In genomic region chr4:182303847-182304246, GRCh38 we compare ENCODE assay signal across 26 cellular contexts.
DNase-seq lines count a peak whose midpoint lies in the region; ATAC-seq, FAIRE-seq and TF ChIP-seq lines count a peak whose summit lies in the region.
"Had no signal": no experiment of that assay in that cellular context is flagged by ENCODE, and none has a peak within 500 bp of the region (broad histone marks: within the 10 kb centered on the region; RNA-seq: fewer than 3 reads in every experiment).

No MANE protein-coding gene starts in this region.

- no peaks in the 10 kb centered on the region for H3K36me3 ChIP-seq in K562 (ENCODE audit: control insufficient read depth, insufficient read depth, low read length)
- H3K36me3 ChIP-seq: BE2C, BLaER1 had no signal

- no peaks in the 10 kb centered on the region for H3K4me1 Mint-ChIP-seq in activated naive CD4-positive, alpha-beta T cell treated with anti-CD3 and anti-CD28 coated beads for 36 hours (ENCODE audit: low read depth)
- H3K4me1 Mint-ChIP-seq in H9, result peaks cover 6 to 8% of the 10 kb centered on the region in 2 experiments; a peak in 3 of 4 replicates
- no peaks in the 10 kb centered on the region for H3K4me1 Mint-ChIP-seq in T-cell
- H3K4me1 Mint-ChIP-seq: CD14-positive monocyte; CD4-positive, alpha-beta memory T cell; CD4-positive, CD25-positive, alpha-beta regulatory T cell; CD8-positive, alpha-beta memory T cell had no signal

- H3K27ac ChIP-seq in A549 (no peak overlapping the region), K562 (ENCODE audit: extremely low read depth, low read depth, low read length) (no peak overlapping the region), H9 (ENCODE audit: insufficient read length, low read depth, low read length) (no peak overlapping the region)
- H3K27ac ChIP-seq: 22Rv1, BLaER1 had no signal

- H3K9me3 ChIP-seq in A549 (no peaks in the 10 kb centered on the region), K562 (replicated peaks; ENCODE audit: control insufficient read depth, insufficient read depth, low read depth, low read length) (no peaks in the 10 kb centered on the region), H9 (ENCODE audit: control insufficient read depth, low read depth, low read length) (no peaks in the 10 kb centered on the region)
- H3K9me3 ChIP-seq: BE2C, BLaER1 had no signal

- no peak overlapping the region for H2BK20ac ChIP-seq in H9 (ENCODE audit: low read depth, low read length, poor library complexity, severe bottlenecking)

- H3K9ac ChIP-seq in K562 (ENCODE audit: insufficient read depth in 1 of 2, low read depth in 2 of 2, low read length in 2 of 2), result no peak overlapping the region
- H3K9ac ChIP-seq in H9 (ENCODE audit: extremely low read depth, insufficient read length, low read length), result no peak overlapping the region
- H3K9ac ChIP-seq: BLaER1 had no signal

- H2AK5ac ChIP-seq in H9 (ENCODE audit: insufficient read length, low read length), result no peak overlapping the region

- TF ChIP-seq RAD21 in A549 (conservative IDR thresholded peaks at IDR 0.05 in 1 of 2, IDR thresholded peaks at IDR 0.05 in 1 of 2) (no peak), K562 (CRISPR knock-in tag; conservative IDR thresholded peaks at IDR 0.05 in 1 of 2, IDR thresholded peaks at IDR 0.05 in 1 of 2) (no peak)

- H3T11ph ChIP-seq in H9 (ENCODE audit: low read length), result no peak overlapping the region

- no TSS peak for BruUV-seq in K562 (replicated peaks; lab: Mats Ljungman, UMichigan)

- H4K91ac ChIP-seq in H9 (ENCODE audit: insufficient read length, low read depth, low read length), result no peak overlapping the region

- H2AFZ ChIP-seq in K562 (ENCODE audit: low read depth, low read length), result no peak overlapping the region
- no peak overlapping the region for H2AFZ ChIP-seq in H9 (ENCODE audit: low read length)

- H3K56ac ChIP-seq in H9 (ENCODE audit: insufficient read length, low read depth, low read length), result no peak overlapping the region

- no peak overlapping the region for H2BK15ac ChIP-seq in H9 (ENCODE audit: low read depth, low read length)

- peak overlapping the region; percentile 41 for H3K27ac Mint-ChIP-seq in activated naive CD4-positive, alpha-beta T cell treated with anti-CD3 and anti-CD28 coated beads for 36 hours
- H3K27ac Mint-ChIP-seq in H9 (no peak overlapping the region), T-cell (no peak overlapping the region)
- H3K27ac Mint-ChIP-seq: CD14-positive monocyte; CD4-positive, alpha-beta memory T cell; CD4-positive, CD25-positive, alpha-beta regulatory T cell; CD8-positive, alpha-beta memory T cell had no signal

- no peak for DNase-seq in activated naive CD4-positive, alpha-beta T cell treated with anti-CD3 and anti-CD28 coated beads for 36 hours
- no peak for DNase-seq in activated naive CD4-positive, alpha-beta T cell treated with anti-CD3 and anti-CD28 coated beads, Interleukin-2, amount 50 U/mL, for 16 hours
- DNase-seq in A549 (ENCODE audit: low read depth in 1 of 2, low spot score in 1 of 2) (no peak), K562 (ENCODE audit: extremely low read depth in 1 of 4, low spot score in 3 of 4) (no peak), H9 (no peak), T-cell (no peak)
- DNase-seq: ACHN; BE2C; C1 segment of cervical spinal cord; CD4-positive, alpha-beta memory T cell; CD4-positive, CD25-positive, alpha-beta regulatory T cell; CD8-positive, alpha-beta memory T cell; COR-L47; DMS 273 treated with DMSO at 0.1 percent for 48 hours; DMS153; DMS53; DMS79; DND-41; EL; GDM1 had no signal

- H3K79me1 ChIP-seq in H9 (ENCODE audit: insufficient read depth, low read depth, low read length, poor library complexity, severe bottlenecking), result no peaks in the 10 kb centered on the region

- no peak for TF ChIP-seq CTCF in A549 (IDR thresholded peaks at IDR 0.05)
- no peak for TF ChIP-seq CTCF in K562 (IDR thresholded peaks at IDR 0.05 in 2 of 3, conservative IDR thresholded peaks at IDR 0.05 in 1 of 3; ENCODE audit: insufficient read depth in 2 of 3, low read depth in 1 of 3, low read length in 3 of 3)
- TF ChIP-seq CTCF in H9 (conservative IDR thresholded peaks at IDR 0.05), result no peak

- no peak overlapping the region for H4K8ac ChIP-seq in H9 (replicated peaks; ENCODE audit: insufficient read length, low read depth, low read length)

- 54% methylated on average over 5 of the region's 5 CpGs for WGBS in A549 (ENCODE audit: missing lambda C conversion rate)
- WGBS in K562 (ENCODE audit: insufficient coverage, low coverage, missing lambda C conversion rate), result 0% methylated on average over 5 of the region's 5 CpGs
- no CpG with 5 or more reads among the region's 5 CpGs for WGBS in H9 (ENCODE audit: extremely low coverage, insufficient read length, low lambda C conversion rate)

- peaks cover 1% of the 10 kb centered on the region for H3K27me3 Mint-ChIP-seq in activated naive CD4-positive, alpha-beta T cell treated with anti-CD3 and anti-CD28 coated beads for 36 hours (ENCODE audit: low read depth)
- no peaks in the 10 kb centered on the region for H3K27me3 Mint-ChIP-seq in H9 (ENCODE audit: low read depth)
- peaks cover 0 to 6% of the 10 kb centered on the region in 2 donors for H3K27me3 Mint-ChIP-seq in T-cell
- H3K27me3 Mint-ChIP-seq: CD4-positive, alpha-beta memory T cell; CD4-positive, CD25-positive, alpha-beta regulatory T cell; CD8-positive, alpha-beta memory T cell had no signal

- ATAC-seq in A549 (no peak), K562 (no peak), T-cell (replicated peaks in 1 of 4) (no peak)
- ATAC-seq: GM12878 had no signal

- POLR2A ChIA-PET in A549 (lab: Yijun Ruan, JAX) (no interaction called here), K562 (lab: Yijun Ruan, JAX) (no interaction called here), T-cell (lab: Charles Lee) (no interaction called here)

- no peak overlapping the region for H3K4me3 Mint-ChIP-seq in activated naive CD4-positive, alpha-beta T cell treated with anti-CD3 and anti-CD28 coated beads for 36 hours
- H3K4me3 Mint-ChIP-seq in H9 (no peak overlapping the region; a peak in 1 of 5 replicates), T-cell (no peak overlapping the region)
- H3K4me3 Mint-ChIP-seq: CD14-positive monocyte; CD4-positive, alpha-beta memory T cell; CD4-positive, CD25-positive, alpha-beta regulatory T cell; CD8-positive, alpha-beta memory T cell had no signal

- CTCF ChIA-PET in activated naive CD4-positive, alpha-beta T cell treated with anti-CD3 and anti-CD28 coated beads for 36 hours (lab: Charles Lee), result interaction anchor here (0.7 kb wide), 1 partner anchor 16 kb away, joined by 4 read pairs; no protein-coding TSS in a partner anchor
- CTCF ChIA-PET in A549 (lab: Yijun Ruan, JAX), result no interaction called here
- CTCF ChIA-PET in K562 (lab: Yijun Ruan, JAX; ENCODE audit: low intra/inter-chr PET ratio), result no interaction called here
- CTCF ChIA-PET in T-cell (lab: Charles Lee), result interaction anchor here in 1 of 2 donors (0.6 kb wide), 1 partner anchor 39 kb away, joined by 3 read pairs; no protein-coding TSS in a partner anchor

- H3K4me2 ChIP-seq in A549 (no peak overlapping the region), K562 (ENCODE audit: insufficient read depth, low read length) (no peak overlapping the region), H9 (ENCODE audit: insufficient read depth, insufficient read length, low read length) (no peak overlapping the region)
- H3K4me2 ChIP-seq: BLaER1 had no signal

- H2BK120ac ChIP-seq in H9 (ENCODE audit: low read depth, low read length, poor library complexity, severe bottlenecking), result no peak overlapping the region

- no peak overlapping the region for H2BK12ac ChIP-seq in H9 (ENCODE audit: insufficient read length, low read depth, low read length)

- in situ Hi-C loops in K562 (cut with MboI), result no loop called here

- intact Hi-C loops in activated naive CD4-positive, alpha-beta T cell treated with anti-CD3 and anti-CD28 coated beads for 36 hours (cut with micrococcal nuclease), result no loop called here
- intact Hi-C loops in K562 (cut with micrococcal nuclease), result no loop called here

- H4K20me1 ChIP-seq in K562 (replicated peaks; ENCODE audit: control insufficient read depth, insufficient read depth, low read length), result no peaks in the 10 kb centered on the region
- H4K20me1 ChIP-seq in H9 (ENCODE audit: control insufficient read depth, insufficient read depth, insufficient read length), result no peaks in the 10 kb centered on the region
- H4K20me1 ChIP-seq: BLaER1 had no signal

- no peaks in the 10 kb centered on the region for H3K23me2 ChIP-seq in H9 (ENCODE audit: insufficient read length, low read depth, low read length, poor library complexity, severe bottlenecking)

- H3K27me3 ChIP-seq in K562 (ENCODE audit: control insufficient read depth in 2 of 2, insufficient read depth in 2 of 2, low read length in 2 of 2) (no peaks in the 10 kb centered on the region), H9 (ENCODE audit: insufficient read depth, low read length) (no peaks in the 10 kb centered on the region)
- H3K27me3 ChIP-seq: BE2C, BLaER1 had no signal

- no peaks in the 10 kb centered on the region for H3K4me1 ChIP-seq in A549
- no peaks in the 10 kb centered on the region for H3K4me1 ChIP-seq in K562 (replicated peaks in 1 of 2; ENCODE audit: control insufficient read depth in 2 of 2, insufficient read depth in 2 of 2, low read length in 2 of 2)
- no peaks in the 10 kb centered on the region for H3K4me1 ChIP-seq in H9 (ENCODE audit: insufficient read depth, low read length)
- H3K4me1 ChIP-seq: BLaER1 had no signal

- no peak overlapping the region for H3K4ac ChIP-seq in H9 (ENCODE audit: low read depth, low read length)

- H3K23ac ChIP-seq in H9 (ENCODE audit: insufficient read length, low read depth, low read length), result no peak overlapping the region

- H3K18ac ChIP-seq in H9 (ENCODE audit: insufficient read length, low read depth, low read length), result no peak overlapping the region

- no peak overlapping the region for H4K5ac ChIP-seq in H9 (ENCODE audit: insufficient read length, low read depth, low read length)

- TF ChIP-seq EP300 in A549 (IDR thresholded peaks at IDR 0.05) (no peak), K562 (IDR thresholded peaks at IDR 0.05; ENCODE audit: low read length) (no peak)

- no peak overlapping the region for H2BK5ac ChIP-seq in H9 (ENCODE audit: insufficient read length, low read length)

- H3K9me1 ChIP-seq in K562 (ENCODE audit: control insufficient read depth, insufficient read depth, low read length), result no peaks in the 10 kb centered on the region

- FAIRE-seq in A549 (lab: Jason Lieb, UNC) (no peak), K562 (lab: Jason Lieb, UNC) (no peak)
- FAIRE-seq: GM12878, GM12892, GM18507 had no signal

- H3K4me3 ChIP-seq in A549 (no peak overlapping the region), K562 (no peak overlapping the region)
- H3K4me3 ChIP-seq: BLaER1, GM12878 had no signal

- H3K36me3 Mint-ChIP-seq in activated naive CD4-positive, alpha-beta T cell treated with anti-CD3 and anti-CD28 coated beads for 36 hours (ENCODE audit: low read depth), result no peaks in the 10 kb centered on the region
- H3K36me3 Mint-ChIP-seq in H9 (ENCODE audit: insufficient read depth in 1 of 3, low read depth in 3 of 3) (no peaks in the 10 kb centered on the region), T-cell (no peaks in the 10 kb centered on the region)
- H3K36me3 Mint-ChIP-seq: CD14-positive monocyte; CD4-positive, alpha-beta memory T cell; CD4-positive, CD25-positive, alpha-beta regulatory T cell; CD8-positive, alpha-beta memory T cell had no signal

- no peak for TF ChIP-seq POLR2A in A549 (IDR thresholded peaks at IDR 0.05; ENCODE audit: low read length)
- TF ChIP-seq POLR2A in K562 (conservative IDR thresholded peaks at IDR 0.05), result no peak

- H3K14ac ChIP-seq in H9 (ENCODE audit: insufficient read depth, low read length), result no peak overlapping the region

- H3K79me2 ChIP-seq in K562 (ENCODE audit: control insufficient read depth, insufficient read depth, low read length), result no peaks in the 10 kb centered on the region
- H3K79me2 ChIP-seq in H9 (ENCODE audit: insufficient read depth, low read length), result no peaks in the 10 kb centered on the region

- H3K9me3 Mint-ChIP-seq in activated naive CD4-positive, alpha-beta T cell treated with anti-CD3 and anti-CD28 coated beads for 36 hours, result no peaks in the 10 kb centered on the region
- H3K9me3 Mint-ChIP-seq in H9 (no peaks in the 10 kb centered on the region), T-cell (no peaks in the 10 kb centered on the region)
